Comparison of ENCODE assay signal across 22 cellular contexts in genomic region chr16:30961384-30961783, GRCh38. TPM values are rescaled to one million over a fixed set of nuclear protein-coding genes. Genes with fewer than 3 reads are reported as not detected.
A peak's percentile ranks its signal among the peaks of the same experiment; 100 is the strongest.
DNase-seq lines count a peak whose midpoint lies in the region; ATAC-seq, FAIRE-seq and TF ChIP-seq lines count a peak whose summit lies in the region.
"Had no signal": no experiment of that assay in that cellular context is flagged by ENCODE, and none has a peak within 500 bp of the region (broad histone marks: within the 10 kb centered on the region; RNA-seq: fewer than 3 reads in every experiment).

No MANE protein-coding gene starts in this region.

- no peaks in the 10 kb centered on the region for H3K9me3 ChIP-seq in HepG2 (ENCODE audit: low read length)
- H3K9me3 ChIP-seq in right lobe of liver = no peaks in the 10 kb centered on the region
- H3K9me3 ChIP-seq in tibial nerve = no peaks in the 10 kb centered on the region
- H3K9me3 ChIP-seq: A549, BE2C, Caco-2, HAP-1 had no signal

- no peak for DNase-seq in HepG2 (ENCODE audit: low spot score)
- no peak for DNase-seq in right lobe of liver
- DNase-seq in endothelial cell (ENCODE audit: low spot score) = no peak
- DNase-seq in GM23338 (ENCODE audit: low spot score) = no peak
- no peak for DNase-seq in tibial nerve (ENCODE audit: low spot score in 2 of 2)
- DNase-seq in activated T-cell treated with anti-CD3 and anti-CD28 coated beads, Interleukin-2, amount 50 U/mL, for 1 hour = no peak
- no peak for DNase-seq in 8988T
- DNase-seq: ACHN; AML-193; BE2C; C1 segment of cervical spinal cord; Caco-2; CD8-positive, alpha-beta T cell; DMS153; DND-41; HFFc6 had no signal

- no TSS peak for BruUV-seq in HepG2 (replicated peaks; lab: Mats Ljungman, UMichigan)

- H3K9me3 Mint-ChIP-seq in endothelial cell (ENCODE audit: unreplicated experiment) = no peaks in the 10 kb centered on the region
- no peaks in the 10 kb centered on the region for H3K9me3 Mint-ChIP-seq in nephron
- no peaks in the 10 kb centered on the region for H3K9me3 Mint-ChIP-seq in GM23338
- H3K9me3 Mint-ChIP-seq: CD8-positive, alpha-beta T cell; HFFc6 had no signal

- H3K79me2 ChIP-seq in HepG2 (ENCODE audit: insufficient read depth, low read length) = peaks cover 15% of the 10 kb centered on the region
- peaks cover 38% of the 10 kb centered on the region for H3K79me2 ChIP-seq in GM23338 (replicated peaks; ENCODE audit: insufficient read depth)

- POLR2A ChIA-PET in HepG2 (lab: Yijun Ruan, JAX) = no interaction called here

- peaks cover 49% of the 10 kb centered on the region for H3K36me3 Mint-ChIP-seq in endothelial cell (ENCODE audit: low read depth, unreplicated experiment)
- H3K36me3 Mint-ChIP-seq in nephron (ENCODE audit: low read depth) = peaks cover 55% of the 10 kb centered on the region
- H3K36me3 Mint-ChIP-seq in GM23338 (ENCODE audit: low read depth) = peaks cover 73% of the 10 kb centered on the region

- no peak overlapping the region for H3K9ac ChIP-seq in HepG2 (ENCODE audit: insufficient read depth, low read depth, low read length)

- intact Hi-C loops in HepG2 (cut with micrococcal nuclease; ENCODE audit: unreplicated experiment) = no loop called here
- intact Hi-C loops in right lobe of liver (cut with DNase I) = no loop called here

- WGBS in HepG2 (ENCODE audit: low lambda C conversion rate) = 97% methylated on average over 11 of the region's 11 CpGs
- 90% methylated on average over 3 of the region's 11 CpGs for WGBS in right lobe of liver (ENCODE audit: insufficient coverage, low coverage, low lambda C conversion rate, missing lambda C conversion rate)
- WGBS in tibial nerve, 2 donors = 91 to 97% methylated on average over 11 of the region's 11 CpGs

- peaks cover 13% of the 10 kb centered on the region for H3K4me1 Mint-ChIP-seq in endothelial cell (ENCODE audit: unreplicated experiment)
- peaks cover 21% of the 10 kb centered on the region for H3K4me1 Mint-ChIP-seq in nephron
- peaks cover 7% of the 10 kb centered on the region; the same call in 2 of the 3 replicates for H3K4me1 Mint-ChIP-seq in GM23338

- H3K27ac ChIP-seq in HepG2 (ENCODE audit: extremely low read length, insufficient read depth, low read length) (no peak overlapping the region), right lobe of liver (no peak overlapping the region), GM23338 (ENCODE audit: low read depth) (no peak overlapping the region), tibial nerve (no peak overlapping the region)
- H3K27ac ChIP-seq: 22Rv1, A549 had no signal

- H3K27ac Mint-ChIP-seq in endothelial cell (ENCODE audit: unreplicated experiment) (no peak overlapping the region), nephron (no peak overlapping the region), GM23338 (no peak overlapping the region)
- H3K27ac Mint-ChIP-seq: CD8-positive, alpha-beta T cell; HFFc6 had no signal

- TF ChIP-seq CTCF in HepG2 (CRISPR knock-in tag; IDR thresholded peaks at IDR 0.05) (no peak), right lobe of liver (IDR thresholded peaks at IDR 0.05) (no peak), endothelial cell (IDR thresholded peaks at IDR 0.05; ENCODE audit: unreplicated experiment) (no peak), nephron (IDR thresholded peaks at IDR 0.05; ENCODE audit: unreplicated experiment in 3 of 3) (no peak), GM23338 (conservative IDR thresholded peaks at IDR 0.05; ENCODE audit: low read depth in 2 of 2) (no peak), tibial nerve (IDR thresholded peaks at IDR 0.05) (no peak)

- no peak for TF ChIP-seq EP300 in HepG2 (IDR thresholded peaks at IDR 0.05; ENCODE audit: low read depth in 2 of 2, low read length in 2 of 2)
- TF ChIP-seq EP300 in HepG2 (CRISPR knock-in tag; IDR thresholded peaks at IDR 0.05; ENCODE audit: borderline replicate concordance) = no peak
- no peak for TF ChIP-seq EP300 in tibial nerve (IDR thresholded peaks at IDR 0.05)

- CTCF ChIA-PET in HepG2 (lab: Yijun Ruan, JAX; ENCODE audit: low intra/inter-chr PET ratio, low total read pairs) = no interaction called here

- peaks cover 23% of the 10 kb centered on the region for H3K27me3 Mint-ChIP-seq in endothelial cell (ENCODE audit: unreplicated experiment)
- no peaks in the 10 kb centered on the region for H3K27me3 Mint-ChIP-seq in nephron (ENCODE audit: low read depth)
- H3K27me3 Mint-ChIP-seq in GM23338 (ENCODE audit: insufficient read depth, low read depth, poor library complexity) = peaks cover 10% of the 10 kb centered on the region

- H3K4me1 ChIP-seq in HepG2 (ENCODE audit: insufficient read depth, low read length) = peaks cover 19% of the 10 kb centered on the region
- peaks cover 0 to 17% (median 4%) of the 10 kb centered on the region in 4 donors for H3K4me1 ChIP-seq in right lobe of liver
- no peaks in the 10 kb centered on the region for H3K4me1 ChIP-seq in GM23338 (ENCODE audit: insufficient read depth)
- peaks cover 0 to 27% (median 14%) of the 10 kb centered on the region in 4 donors for H3K4me1 ChIP-seq in tibial nerve
- H3K4me1 ChIP-seq: BE2C, Caco-2 had no signal

- H3K4me2 ChIP-seq in HepG2 (ENCODE audit: low read depth, low read length) = no peak overlapping the region
- H3K4me2 ChIP-seq in GM23338 = no peak overlapping the region
- H3K4me2 ChIP-seq: A549 had no signal

- no peak for TF ChIP-seq POLR2A in HepG2 (IDR thresholded peaks at IDR 0.05; ENCODE audit: insufficient read depth in 1 of 2, low read depth in 2 of 2, low read length in 2 of 2)
- no peak for TF ChIP-seq POLR2A in right lobe of liver (IDR thresholded peaks at IDR 0.05)
- TF ChIP-seq POLR2A in tibial nerve (IDR thresholded peaks at IDR 0.05) = no peak

- peaks cover 5% of the 10 kb centered on the region; the same call in 1 of the 2 replicates for H4K20me1 ChIP-seq in HepG2 (ENCODE audit: insufficient read depth, low read length)
- H4K20me1 ChIP-seq in GM23338 (replicated peaks; ENCODE audit: insufficient read depth) = peaks cover 31% of the 10 kb centered on the region

- H3K27me3 ChIP-seq in HepG2 (ENCODE audit: control insufficient read depth in 1 of 2, insufficient read depth in 2 of 2, low read length in 2 of 2) (no peaks in the 10 kb centered on the region; a peak in 1 of 5 replicates), right lobe of liver (no peaks in the 10 kb centered on the region), GM23338 (ENCODE audit: insufficient read depth) (no peaks in the 10 kb centered on the region), tibial nerve (no peaks in the 10 kb centered on the region)
- H3K27me3 ChIP-seq: BE2C had no signal

- TF ChIP-seq RAD21 in HepG2 (CRISPR knock-in tag; IDR thresholded peaks at IDR 0.05) = no peak

- no peaks in the 10 kb centered on the region for H3K9me2 ChIP-seq in GM23338 (ENCODE audit: insufficient read depth)

- H2AFZ ChIP-seq in HepG2 (ENCODE audit: low read length) (no peak overlapping the region), GM23338 (no peak overlapping the region)

- no peak for FAIRE-seq in HepG2 (lab: Jason Lieb, UNC)
- FAIRE-seq: A549, G401.6, GM12892 had no signal

- peaks cover 22% of the 10 kb centered on the region for H3F3A ChIP-seq in GM23338 (replicated peaks; ENCODE audit: low read depth)

- H3K36me3 ChIP-seq in HepG2 (replicated peaks in 1 of 2; ENCODE audit: control insufficient read depth in 1 of 2, insufficient read depth in 2 of 2, low read length in 2 of 2) = peaks cover 45 to 72% of the 10 kb centered on the region in 2 experiments
- H3K36me3 ChIP-seq in right lobe of liver = peaks cover 0 to 69% (median 38%) of the 10 kb centered on the region in 4 donors
- peaks cover 44% of the 10 kb centered on the region for H3K36me3 ChIP-seq in GM23338 (ENCODE audit: insufficient read depth)
- peaks cover 0 to 77% (median 33%) of the 10 kb centered on the region in 3 donors for H3K36me3 ChIP-seq in tibial nerve

- H3K4me3 Mint-ChIP-seq in endothelial cell (ENCODE audit: unreplicated experiment) (peak overlapping the region; percentile 37), nephron (peak overlapping the region in 2 of 3 experiments; percentile 65 to 78), GM23338 (no peak overlapping the region)
- H3K4me3 Mint-ChIP-seq: CD8-positive, alpha-beta T cell; HFFc6 had no signal

- no peak for ATAC-seq in HepG2
- ATAC-seq in right lobe of liver = no peak
- no peak for ATAC-seq in GM23338
- ATAC-seq: A549; CD8-positive, alpha-beta T cell had no signal

- in situ Hi-C loops in HepG2 (cut with HindIII; ENCODE audit: extremely low pct_ligation_motif_present, low pct_unique_long_range_greater_than_20kb) = no loop called here

- no peak overlapping the region for H3K4me3 ChIP-seq in HepG2 (replicated peaks in 1 of 3; ENCODE audit: insufficient read depth in 1 of 3, low read depth in 2 of 3, low read length in 3 of 3)
- no peak overlapping the region for H3K4me3 ChIP-seq in right lobe of liver
- H3K4me3 ChIP-seq in GM23338 = no peak overlapping the region
- H3K4me3 ChIP-seq in tibial nerve = no peak overlapping the region
- H3K4me3 ChIP-seq: A549, HAP-1 had no signal

RNA-seq across cellular contexts. Expression of gene SETD1A, which starts 3.8 kb away (rescaled TPM):
- total RNA-seq in HepG2 (2016; rRNA removed; fragmentation: Illumina TruSeq; extraction: Trizol) (3.6 and 5.6 TPM in 2 replicates), right lobe of liver (1 to 10 TPM; 3.7 to 7.4 (median 6.9) TPM), endothelial cell (ENCODE audit: unreplicated experiment) (23.4 TPM), tibial nerve (10 to 100 TPM in 2 of 4 donors, 1 to 10 TPM in 2; 7.9 to 17.1 (median 10.7) TPM)
- total RNA-seq in HepG2 (2016; cell fraction: cytosol; rRNA removed; fragmentation: Illumina TruSeq; extraction: Trizol; ENCODE audit: low read depth) = 7.1 and 10.5 TPM in 2 replicates
- total RNA-seq in HepG2 (2016; cell fraction: insoluble cytoplasmic fraction; rRNA removed; fragmentation: Illumina TruSeq; extraction: Trizol) = 3.1 and 5.4 TPM in 2 replicates
- total RNA-seq in HepG2 (2016; cell fraction: membrane; rRNA removed; fragmentation: Illumina TruSeq; extraction: Trizol) = 4.3 and 6.1 TPM in 2 replicates
- total RNA-seq in HepG2 (2016; cell fraction: nucleus; rRNA removed; fragmentation: Illumina TruSeq; extraction: Trizol) = 6.3 and 8.6 TPM in 2 replicates
- polyA plus RNA-seq in HepG2 (2011; rRNA removed) (3.2 and 3.8 TPM in 2 replicates), GM23338 (2016; fragmentation: Nextera tagmentation; extraction: Ambion mirVana) (10.8 and 10.9 TPM in 2 replicates)
- polyA plus RNA-seq in HepG2 (2011; cell fraction: cytosol; rRNA removed) = 1.6 and 2.0 TPM in 2 replicates
- 23.9 and 35.1 TPM in 2 replicates for polyA plus RNA-seq in HepG2 (2011; cell fraction: nucleus; rRNA removed)
- polyA plus RNA-seq in HepG2 (2012) = 15.4 and 28.2 TPM in 2 replicates
- 0.57 and 1.4 TPM in 2 replicates for polyA plus RNA-seq in HepG2 (2016; cell fraction: cytosol; fragmentation: Illumina TruSeq; extraction: Trizol; ENCODE audit: low read depth)
- polyA plus RNA-seq in HepG2 (2016; cell fraction: insoluble cytoplasmic fraction; fragmentation: Illumina TruSeq; extraction: Trizol; ENCODE audit: low read depth) = 10.9 and 15.4 TPM in 2 replicates
- polyA plus RNA-seq in HepG2 (2016; cell fraction: membrane; fragmentation: Illumina TruSeq; extraction: Trizol; ENCODE audit: low read depth) = 2.9 and 3.9 TPM in 2 replicates
- polyA plus RNA-seq in HepG2 (2016; cell fraction: nucleus; fragmentation: Illumina TruSeq; extraction: Trizol; ENCODE audit: insufficient read depth, low read depth) = 43.7 and 55.5 TPM in 2 replicates
- 5.5 and 8.7 TPM in 2 replicates for polyA minus RNA-seq in HepG2 (2011; rRNA and poly(A)+ RNA removed; ENCODE audit: low replicate concordance)
- 2.8 and 3.1 TPM in 2 replicates for polyA minus RNA-seq in HepG2 (2011; cell fraction: cytosol; rRNA and poly(A)+ RNA removed)
- polyA minus RNA-seq in HepG2 (2011; cell fraction: nucleus; rRNA and poly(A)+ RNA removed) = 7.0 and 11.2 TPM in 2 replicates
- total RNA-seq in GM23338 (2014; rRNA removed; shearing (Covaris generic)) = 14.5 and 21.9 TPM in 2 replicates

RNA-seq across cellular contexts. Expression of gene ORAI3, which starts 12.5 kb away (rescaled TPM):
- total RNA-seq in HepG2 (2016; rRNA removed; fragmentation: Illumina TruSeq; extraction: Trizol) (6.3 and 11.4 TPM in 2 replicates), right lobe of liver (10 to 100 TPM; 27.7 to 56.6 (median 31.6) TPM), endothelial cell (ENCODE audit: unreplicated experiment) (42.9 TPM), tibial nerve (10 to 100 TPM; 50.7 to 58.4 (median 52.9) TPM)
- 3.1 and 3.3 TPM in 2 replicates for total RNA-seq in HepG2 (2016; cell fraction: cytosol; rRNA removed; fragmentation: Illumina TruSeq; extraction: Trizol; ENCODE audit: low read depth)
- 6.8 and 11.0 TPM in 2 replicates for total RNA-seq in HepG2 (2016; cell fraction: insoluble cytoplasmic fraction; rRNA removed; fragmentation: Illumina TruSeq; extraction: Trizol)
- total RNA-seq in HepG2 (2016; cell fraction: membrane; rRNA removed; fragmentation: Illumina TruSeq; extraction: Trizol) = 6.6 and 6.9 TPM in 2 replicates
- total RNA-seq in HepG2 (2016; cell fraction: nucleus; rRNA removed; fragmentation: Illumina TruSeq; extraction: Trizol) = 9.5 and 9.8 TPM in 2 replicates
- polyA plus RNA-seq in HepG2 (2011; rRNA removed) (32.0 and 41.3 TPM in 2 replicates), GM23338 (2016; fragmentation: Nextera tagmentation; extraction: Ambion mirVana) (6.9 and 9.8 TPM in 2 replicates)
- polyA plus RNA-seq in HepG2 (2011; cell fraction: cytosol; rRNA removed) = 40.6 and 43.1 TPM in 2 replicates
- 24.2 and 26.2 TPM in 2 replicates for polyA plus RNA-seq in HepG2 (2011; cell fraction: nucleus; rRNA removed)
- polyA plus RNA-seq in HepG2 (2012) = 8.4 and 8.8 TPM in 2 replicates
- polyA plus RNA-seq in HepG2 (2016; cell fraction: cytosol; fragmentation: Illumina TruSeq; extraction: Trizol; ENCODE audit: low read depth) = 2.0 and 3.1 TPM in 2 replicates
- polyA plus RNA-seq in HepG2 (2016; cell fraction: insoluble cytoplasmic fraction; fragmentation: Illumina TruSeq; extraction: Trizol; ENCODE audit: low read depth) = 6.2 and 7.6 TPM in 2 replicates
- 4.8 and 5.1 TPM in 2 replicates for polyA plus RNA-seq in HepG2 (2016; cell fraction: membrane; fragmentation: Illumina TruSeq; extraction: Trizol; ENCODE audit: low read depth)
- 14.8 and 15.7 TPM in 2 replicates for polyA plus RNA-seq in HepG2 (2016; cell fraction: nucleus; fragmentation: Illumina TruSeq; extraction: Trizol; ENCODE audit: insufficient read depth, low read depth)
- 9.3 and 112 TPM in 2 replicates for polyA minus RNA-seq in HepG2 (2011; rRNA and poly(A)+ RNA removed; ENCODE audit: low replicate concordance)
- 19.9 and 21.3 TPM in 2 replicates for polyA minus RNA-seq in HepG2 (2011; cell fraction: cytosol; rRNA and poly(A)+ RNA removed)
- polyA minus RNA-seq in HepG2 (2011; cell fraction: nucleus; rRNA and poly(A)+ RNA removed) = 9.7 and 16.2 TPM in 2 replicates
- total RNA-seq in GM23338 (2014; rRNA removed; shearing (Covaris generic)) = 14.9 and 15.9 TPM in 2 replicates

RNA-seq across cellular contexts. Expression of gene HSD3B7, which starts 23.6 kb away (rescaled TPM):
- total RNA-seq in HepG2 (2016; rRNA removed; fragmentation: Illumina TruSeq; extraction: Trizol) = 58.8 and 69.7 TPM in 2 replicates
- total RNA-seq in HepG2 (2016; cell fraction: cytosol; rRNA removed; fragmentation: Illumina TruSeq; extraction: Trizol; ENCODE audit: low read depth) = 12.1 and 14.2 TPM in 2 replicates
- 53.9 and 70.3 TPM in 2 replicates for total RNA-seq in HepG2 (2016; cell fraction: insoluble cytoplasmic fraction; rRNA removed; fragmentation: Illumina TruSeq; extraction: Trizol)
- 26.6 and 27.7 TPM in 2 replicates for total RNA-seq in HepG2 (2016; cell fraction: membrane; rRNA removed; fragmentation: Illumina TruSeq; extraction: Trizol)
- 36.3 and 39.5 TPM in 2 replicates for total RNA-seq in HepG2 (2016; cell fraction: nucleus; rRNA removed; fragmentation: Illumina TruSeq; extraction: Trizol)
- 32.9 and 40.9 TPM in 2 replicates for polyA plus RNA-seq in HepG2 (2011; rRNA removed)
- 29.8 and 45.1 TPM in 2 replicates for polyA plus RNA-seq in HepG2 (2011; cell fraction: cytosol; rRNA removed)
- 63.4 and 68.4 TPM in 2 replicates for polyA plus RNA-seq in HepG2 (2011; cell fraction: nucleus; rRNA removed)
- polyA plus RNA-seq in HepG2 (2012) = 14.8 and 17.8 TPM in 2 replicates
- 10.6 and 11.9 TPM in 2 replicates for polyA plus RNA-seq in HepG2 (2016; cell fraction: cytosol; fragmentation: Illumina TruSeq; extraction: Trizol; ENCODE audit: low read depth)
- polyA plus RNA-seq in HepG2 (2016; cell fraction: insoluble cytoplasmic fraction; fragmentation: Illumina TruSeq; extraction: Trizol; ENCODE audit: low read depth) = 43.4 and 50.5 TPM in 2 replicates
- 18.0 and 19.2 TPM in 2 replicates for polyA plus RNA-seq in HepG2 (2016; cell fraction: membrane; fragmentation: Illumina TruSeq; extraction: Trizol; ENCODE audit: low read depth)
- polyA plus RNA-seq in HepG2 (2016; cell fraction: nucleus; fragmentation: Illumina TruSeq; extraction: Trizol; ENCODE audit: insufficient read depth, low read depth) = 69.7 and 71.0 TPM in 2 replicates
- polyA minus RNA-seq in HepG2 (2011; rRNA and poly(A)+ RNA removed; ENCODE audit: low replicate concordance) = 11.6 and 56.6 TPM in 2 replicates
- 19.8 and 20.1 TPM in 2 replicates for polyA minus RNA-seq in HepG2 (2011; cell fraction: cytosol; rRNA and poly(A)+ RNA removed)
- 5.0 and 5.8 TPM in 2 replicates for polyA minus RNA-seq in HepG2 (2011; cell fraction: nucleus; rRNA and poly(A)+ RNA removed)
- total RNA-seq in right lobe of liver = 100 to 1,000 TPM in 3 of 6 experiments, 10 to 100 TPM in 3; 54.6 to 219 (median 86.9) TPM
- 5.3 TPM for total RNA-seq in endothelial cell (ENCODE audit: unreplicated experiment)
- total RNA-seq in GM23338 (2014; rRNA removed; shearing (Covaris generic)) = 6.4 and 12.2 TPM in 2 replicates
- polyA plus RNA-seq in GM23338 (2016; fragmentation: Nextera tagmentation; extraction: Ambion mirVana) = 4.3 TPM in 2 replicates
- total RNA-seq in tibial nerve = 10 to 100 TPM; 14.9 to 42.9 (median 22.5) TPM

RNA-seq across cellular contexts. Expression of gene FBXL19, which starts 38.0 kb away (rescaled TPM):
- total RNA-seq in HepG2 (2016; rRNA removed; fragmentation: Illumina TruSeq; extraction: Trizol) (7.4 and 13.7 TPM in 2 replicates), right lobe of liver (1 to 10 TPM; 2.8 to 8.0 (median 3.4) TPM), endothelial cell (ENCODE audit: unreplicated experiment) (117 TPM), tibial nerve (10 to 100 TPM in 3 of 4 donors, 1 to 10 TPM in 1; 7.4 to 25.8 (median 16.7) TPM)
- total RNA-seq in HepG2 (2016; cell fraction: cytosol; rRNA removed; fragmentation: Illumina TruSeq; extraction: Trizol; ENCODE audit: low read depth) = 0.88 and 1.0 TPM in 2 replicates
- 7.5 and 14.8 TPM in 2 replicates for total RNA-seq in HepG2 (2016; cell fraction: insoluble cytoplasmic fraction; rRNA removed; fragmentation: Illumina TruSeq; extraction: Trizol)
- 3.5 and 3.7 TPM in 2 replicates for total RNA-seq in HepG2 (2016; cell fraction: membrane; rRNA removed; fragmentation: Illumina TruSeq; extraction: Trizol)
- 7.2 and 8.5 TPM in 2 replicates for total RNA-seq in HepG2 (2016; cell fraction: nucleus; rRNA removed; fragmentation: Illumina TruSeq; extraction: Trizol)
- polyA plus RNA-seq in HepG2 (2011; rRNA removed) (6.0 and 10.1 TPM in 2 replicates), GM23338 (2016; fragmentation: Nextera tagmentation; extraction: Ambion mirVana) (12.5 and 16.4 TPM in 2 replicates)
- polyA plus RNA-seq in HepG2 (2011; cell fraction: cytosol; rRNA removed) = 4.8 and 8.3 TPM in 2 replicates
- polyA plus RNA-seq in HepG2 (2011; cell fraction: nucleus; rRNA removed) = 32.6 and 42.1 TPM in 2 replicates
- polyA plus RNA-seq in HepG2 (2012) = 6.0 and 7.5 TPM in 2 replicates
- 0.59 and 0.62 TPM in 2 replicates for polyA plus RNA-seq in HepG2 (2016; cell fraction: cytosol; fragmentation: Illumina TruSeq; extraction: Trizol; ENCODE audit: low read depth)
- 8.3 and 8.7 TPM in 2 replicates for polyA plus RNA-seq in HepG2 (2016; cell fraction: insoluble cytoplasmic fraction; fragmentation: Illumina TruSeq; extraction: Trizol; ENCODE audit: low read depth)
- 2.0 and 2.5 TPM in 2 replicates for polyA plus RNA-seq in HepG2 (2016; cell fraction: membrane; fragmentation: Illumina TruSeq; extraction: Trizol; ENCODE audit: low read depth)
- 18.4 and 19.3 TPM in 2 replicates for polyA plus RNA-seq in HepG2 (2016; cell fraction: nucleus; fragmentation: Illumina TruSeq; extraction: Trizol; ENCODE audit: insufficient read depth, low read depth)
- polyA minus RNA-seq in HepG2 (2011; rRNA and poly(A)+ RNA removed; ENCODE audit: low replicate concordance) = 9.2 and 19.5 TPM in 2 replicates
- 8.9 and 9.6 TPM in 2 replicates for polyA minus RNA-seq in HepG2 (2011; cell fraction: cytosol; rRNA and poly(A)+ RNA removed)
- 6.3 and 7.0 TPM in 2 replicates for polyA minus RNA-seq in HepG2 (2011; cell fraction: nucleus; rRNA and poly(A)+ RNA removed)
- 63.5 and 71.5 TPM in 2 replicates for total RNA-seq in GM23338 (2014; rRNA removed; shearing (Covaris generic))

RNA-seq across cellular contexts. Expression of gene STX1B, which starts 49.1 kb away (rescaled TPM):
- 1.7 and 3.0 TPM in 2 replicates for total RNA-seq in HepG2 (2016; rRNA removed; fragmentation: Illumina TruSeq; extraction: Trizol)
- 3.7 and 5.0 TPM in 2 replicates for total RNA-seq in HepG2 (2016; cell fraction: cytosol; rRNA removed; fragmentation: Illumina TruSeq; extraction: Trizol; ENCODE audit: low read depth)
- 1.00 and 4.0 TPM in 2 replicates for total RNA-seq in HepG2 (2016; cell fraction: insoluble cytoplasmic fraction; rRNA removed; fragmentation: Illumina TruSeq; extraction: Trizol)
- total RNA-seq in HepG2 (2016; cell fraction: membrane; rRNA removed; fragmentation: Illumina TruSeq; extraction: Trizol) = 3.5 TPM in 2 replicates
- 3.8 and 7.5 TPM in 2 replicates for total RNA-seq in HepG2 (2016; cell fraction: nucleus; rRNA removed; fragmentation: Illumina TruSeq; extraction: Trizol)
- polyA plus RNA-seq in HepG2 (2011; rRNA removed) = 1.3 and 2.1 TPM in 2 replicates
- 0.55 and 0.67 TPM in 2 replicates for polyA plus RNA-seq in HepG2 (2011; cell fraction: cytosol; rRNA removed)
- 9.0 and 9.4 TPM in 2 replicates for polyA plus RNA-seq in HepG2 (2011; cell fraction: nucleus; rRNA removed)
- 1.1 and 1.5 TPM in 2 replicates for polyA plus RNA-seq in HepG2 (2012)
- 2.1 and 2.2 TPM in 2 replicates for polyA plus RNA-seq in HepG2 (2016; cell fraction: cytosol; fragmentation: Illumina TruSeq; extraction: Trizol; ENCODE audit: low read depth)
- polyA plus RNA-seq in HepG2 (2016; cell fraction: insoluble cytoplasmic fraction; fragmentation: Illumina TruSeq; extraction: Trizol; ENCODE audit: low read depth) = 0.69 and 0.76 TPM in 2 replicates
- 1.4 and 1.9 TPM in 2 replicates for polyA plus RNA-seq in HepG2 (2016; cell fraction: membrane; fragmentation: Illumina TruSeq; extraction: Trizol; ENCODE audit: low read depth)
- 10.6 and 11.3 TPM in 2 replicates for polyA plus RNA-seq in HepG2 (2016; cell fraction: nucleus; fragmentation: Illumina TruSeq; extraction: Trizol; ENCODE audit: insufficient read depth, low read depth)
- polyA minus RNA-seq in HepG2 (2011; rRNA and poly(A)+ RNA removed; ENCODE audit: low replicate concordance) = 2.6 and 7.4 TPM in 2 replicates
- 0.26 and 0.69 TPM in 2 replicates for polyA minus RNA-seq in HepG2 (2011; cell fraction: cytosol; rRNA and poly(A)+ RNA removed)
- 9.0 and 11.2 TPM in 2 replicates for polyA minus RNA-seq in HepG2 (2011; cell fraction: nucleus; rRNA and poly(A)+ RNA removed)
- 1 to 10 TPM in 4 of 6 experiments, under 1 TPM in 2; 0.61 to 4.5 (median 2.6) TPM for total RNA-seq in right lobe of liver
- 5.5 TPM for total RNA-seq in endothelial cell (ENCODE audit: unreplicated experiment)
- 7.2 and 9.5 TPM in 2 replicates for total RNA-seq in GM23338 (2014; rRNA removed; shearing (Covaris generic))
- 1.7 and 2.5 TPM in 2 replicates for polyA plus RNA-seq in GM23338 (2016; fragmentation: Nextera tagmentation; extraction: Ambion mirVana)
- 1 to 10 TPM in 3 of 4 donors, under 1 TPM in 1; 0.84 to 6.1 (median 1.3) TPM for total RNA-seq in tibial nerve
